Comparison of ENCODE assay signal across 10 cellular contexts in the genomic region with DNA sequence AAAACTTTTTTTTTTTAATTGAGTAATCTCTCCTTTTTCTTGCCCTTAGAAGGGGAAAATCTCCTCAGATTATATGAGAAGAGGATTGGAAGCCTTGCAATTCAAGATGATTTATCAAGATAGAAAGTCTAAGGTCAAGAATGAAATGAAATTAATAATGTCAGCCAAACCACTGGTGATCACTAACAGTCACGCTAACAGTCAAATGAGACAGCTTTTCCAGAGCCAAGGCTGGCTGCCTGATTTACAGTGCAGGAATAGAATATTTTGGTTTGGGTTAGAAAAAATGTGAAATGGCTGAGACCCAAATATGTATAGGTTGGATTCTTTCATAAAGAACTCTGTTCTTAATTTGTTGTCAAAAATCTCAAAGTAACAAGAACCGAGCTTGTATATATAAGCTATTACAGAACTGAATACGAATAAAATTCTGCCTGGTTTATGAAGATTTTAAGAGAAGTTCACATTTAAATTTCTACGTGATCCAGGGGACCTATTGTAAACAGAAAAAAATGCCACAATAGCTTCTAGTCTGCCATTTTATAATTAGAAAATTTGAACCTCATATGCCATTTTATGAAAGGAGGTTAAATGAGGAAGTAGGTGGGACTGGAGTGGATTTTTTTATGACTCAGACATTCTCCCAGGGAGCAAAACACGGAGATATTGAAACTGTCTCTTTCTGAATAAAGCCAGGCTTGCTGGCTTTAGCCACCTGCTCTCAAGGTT.
A peak's percentile ranks its signal among the peaks of the same experiment; 100 is the strongest.
DNase-seq lines count a peak whose midpoint lies in the region; ATAC-seq and TF ChIP-seq lines count a peak whose summit lies in the region.
"Had no signal": no experiment of that assay in that cellular context is flagged by ENCODE, and none has a peak within 500 bp of the region (broad histone marks: within the 10 kb centered on the region; RNA-seq: fewer than 3 reads in every experiment).

No MANE protein-coding gene starts in this region.

- ATAC-seq in GM18907 (IDR thresholded peaks at IDR 0.05; ENCODE audit: unreplicated experiment), result no peak
- ATAC-seq: activated naive CD4-positive, alpha-beta T cell treated with anti-CD3 and anti-CD28 coated beads, Interleukin-2, amount 50 U/mL, for 72 hours had no signal

- intact Hi-C loops in dendritic cell treated with granulocyte-macrophage colony-stimulating factor and Interleukin-4, amounts not matched to agents 40 ng/mL and 50 ng/mL, for 4 days (cut with micrococcal nuclease), result loop anchor here (2.0 kb wide), 1 partner anchor 44 kb away; no protein-coding TSS in a partner anchor

- H3K27ac Mint-ChIP-seq in dendritic cell treated with granulocyte-macrophage colony-stimulating factor and Interleukin-4, amounts not matched to agents 40 ng/mL and 50 ng/mL, for 4 days, result peak overlapping the region; percentile 56
- H3K27ac Mint-ChIP-seq: activated naive CD4-positive, alpha-beta T cell treated with anti-CD3 and anti-CD28 coated beads, Interleukin-2, amount 50 U/mL, for 72 hours had no signal

- H3K36me3 Mint-ChIP-seq in dendritic cell treated with granulocyte-macrophage colony-stimulating factor and Interleukin-4, amounts not matched to agents 40 ng/mL and 50 ng/mL, for 4 days (ENCODE audit: low read depth), result no peaks in the 10 kb centered on the region
- H3K36me3 Mint-ChIP-seq: activated naive CD4-positive, alpha-beta T cell treated with anti-CD3 and anti-CD28 coated beads, Interleukin-2, amount 50 U/mL, for 72 hours had no signal

- peaks cover 50% of the 10 kb centered on the region for H3K4me1 Mint-ChIP-seq in dendritic cell treated with granulocyte-macrophage colony-stimulating factor and Interleukin-4, amounts not matched to agents 40 ng/mL and 50 ng/mL, for 4 days (ENCODE audit: low read depth)

- TF ChIP-seq CTCF in GM12865 (IDR thresholded peaks at IDR 0.05; ENCODE audit: insufficient read depth, low read depth, low read length, missing control alignments), result no peak

- peak; percentile 37 for DNase-seq in GM12865 (ENCODE audit: low read depth)
- peak; percentile 77 for DNase-seq in NOMO-1 treated with DMSO at 0.1 percent for 48 hours (lab: John Stamatoyannopoulos, UW; ENCODE audit: unreplicated experiment)
- peak; percentile 66 for DNase-seq in renal cortical epithelial cell (ENCODE audit: low read depth)
- no peak for DNase-seq in foreskin melanocyte
- DNase-seq in COR-L47 (lab: John Stamatoyannopoulos, UW), result no peak
- DNase-seq in HuH-7.5 (ENCODE audit: low spot score), result no peak
- DNase-seq: NCI-H82 had no signal

- H3K9me3 Mint-ChIP-seq in dendritic cell treated with granulocyte-macrophage colony-stimulating factor and Interleukin-4, amounts not matched to agents 40 ng/mL and 50 ng/mL, for 4 days, result no peaks in the 10 kb centered on the region
- H3K9me3 Mint-ChIP-seq: activated naive CD4-positive, alpha-beta T cell treated with anti-CD3 and anti-CD28 coated beads, Interleukin-2, amount 50 U/mL, for 72 hours had no signal

- H3K4me3 ChIP-seq in GM12865 (ENCODE audit: low read depth, low read length), result no peak overlapping the region

- H3K27me3 Mint-ChIP-seq in dendritic cell treated with granulocyte-macrophage colony-stimulating factor and Interleukin-4, amounts not matched to agents 40 ng/mL and 50 ng/mL, for 4 days, result no peaks in the 10 kb centered on the region

- peak overlapping the region; percentile 13 for H3K4me3 Mint-ChIP-seq in dendritic cell treated with granulocyte-macrophage colony-stimulating factor and Interleukin-4, amounts not matched to agents 40 ng/mL and 50 ng/mL, for 4 days

Comparison
In these comparisons a context has a peak if more than half of its experiments do, and no peak if none do; other contexts are left out.
1. DNase-seq: peak in GM12865 (single experiment), NOMO-1 treated with DMSO at 0.1 percent for 48 hours (single experiment) and renal cortical epithelial cell (single experiment); none in foreskin melanocyte (single experiment), COR-L47 (single experiment) and HuH-7.5 (single experiment).